ENCODE assay signal across 8 cellular contexts in the genomic region with DNA sequence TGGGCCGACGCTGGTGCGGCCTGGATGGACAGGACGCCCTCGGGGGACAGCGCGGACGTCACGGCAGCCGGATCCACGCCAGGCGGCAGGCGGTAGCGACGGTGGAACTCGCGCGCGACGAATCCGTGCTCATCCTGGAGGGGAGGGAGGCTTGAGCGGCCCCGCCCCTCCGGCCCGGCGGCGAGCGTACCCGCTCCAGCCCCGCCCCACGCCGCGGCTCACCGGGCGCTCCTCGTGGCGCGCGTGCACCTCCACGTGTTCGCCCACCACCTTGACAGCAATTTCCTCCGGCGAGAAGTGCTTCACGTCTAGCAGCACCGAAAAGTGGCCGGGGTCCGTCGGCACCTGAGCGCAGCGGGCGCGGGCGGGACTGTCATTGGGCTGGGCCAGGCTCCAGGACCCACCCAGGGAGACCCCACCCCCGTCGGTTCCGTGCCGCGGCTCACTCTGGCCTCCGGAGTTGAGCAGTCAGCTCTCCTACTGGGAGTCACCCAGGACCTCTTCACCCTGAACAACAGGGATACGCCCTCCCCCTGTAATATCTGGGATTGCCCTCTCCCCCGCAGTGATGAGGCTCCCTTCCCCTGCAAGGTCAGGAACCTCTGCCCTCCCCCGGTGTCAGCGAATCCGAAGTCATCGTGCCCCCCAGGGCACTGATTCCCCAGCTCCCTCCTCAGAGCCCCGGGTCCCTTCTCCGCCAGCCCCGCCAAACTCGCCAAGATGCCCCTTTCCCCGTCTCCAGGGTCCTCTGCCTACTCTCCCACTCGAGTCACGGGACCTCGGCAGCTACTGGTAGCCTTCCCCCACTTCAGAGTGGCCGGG. TPM values are rescaled to one million over a fixed set of nuclear protein-coding genes. Genes with fewer than 3 reads are reported as not detected.
DNase-seq lines count a peak whose midpoint lies in the region; ATAC-seq and TF ChIP-seq lines count a peak whose summit lies in the region.

No MANE protein-coding gene starts in this region.

- peak overlapping the region; percentile 51 to 81 for H3K4me3 ChIP-seq in gastroesophageal sphincter

- POLR2A ChIA-PET in HEK293T (lab: Yijun Ruan, JAX), result interaction anchor here (2.5 kb wide), 1 partner anchor 11 kb away, joined by 18 read pairs; a partner anchor contains a TSS

- peaks cover 0 to 51% of the 10 kb centered on the region in 2 donors for H3K36me3 ChIP-seq in gastroesophageal sphincter

- H3K4me1 Mint-ChIP-seq in activated T-cell treated with anti-CD3 and anti-CD28 coated beads, Interleukin-2, amount 50 U/mL, for 24 hours (ENCODE audit: low read depth), result peaks cover 36% of the 10 kb centered on the region

- intact Hi-C loops in posterior vena cava (cut with DNase I), result no loop called here

- peak overlapping the region; percentile 57 for H3K4me3 Mint-ChIP-seq in activated T-cell treated with anti-CD3 and anti-CD28 coated beads, Interleukin-2, amount 50 U/mL, for 24 hours

- TF ChIP-seq EP300 in gastroesophageal sphincter (IDR thresholded peaks at IDR 0.05), result no peak

- no peak for TF ChIP-seq CTCF in gastroesophageal sphincter (IDR thresholded peaks at IDR 0.05)

- H3K27ac Mint-ChIP-seq in activated T-cell treated with anti-CD3 and anti-CD28 coated beads, Interleukin-2, amount 50 U/mL, for 24 hours, result no peak overlapping the region

- H3K27me3 ChIP-seq in gastroesophageal sphincter, result no peaks in the 10 kb centered on the region

- peak; percentile 8 to 50 for TF ChIP-seq POLR2A in gastroesophageal sphincter (IDR thresholded peaks at IDR 0.05)

- peaks cover 8% of the 10 kb centered on the region for H3K27me3 Mint-ChIP-seq in activated T-cell treated with anti-CD3 and anti-CD28 coated beads, Interleukin-2, amount 50 U/mL, for 24 hours

- peak; percentile 32 for DNase-seq in ELR (ENCODE audit: low read depth)
- peak; percentile 75 for DNase-seq in activated T-cell treated with anti-CD3 and anti-CD28 coated beads, Interleukin-2, amount 50 U/mL, for 24 hours
- peak; percentile 98 for DNase-seq in posterior vena cava (ENCODE audit: low spot score)
- DNase-seq in HEK293T (ENCODE audit: extremely low spot score), result no peak

- H3K4me1 ChIP-seq in gastroesophageal sphincter, result peaks cover 0 to 68% (median 31%) of the 10 kb centered on the region in 3 donors

- peak overlapping the region; percentile 93 to 99 (median 96) for H3K27ac ChIP-seq in gastroesophageal sphincter

- ATAC-seq in gastroesophageal sphincter, result peak; percentile 68
- ATAC-seq in GM21825 (IDR thresholded peaks at IDR 0.05; ENCODE audit: unreplicated experiment), result no peak
- ATAC-seq in HG03439 (IDR thresholded peaks at IDR 0.05; ENCODE audit: unreplicated experiment), result no peak
- ATAC-seq in HG03045 (IDR thresholded peaks at IDR 0.05; ENCODE audit: unreplicated experiment), result no peak

- H3K9me3 Mint-ChIP-seq in activated T-cell treated with anti-CD3 and anti-CD28 coated beads, Interleukin-2, amount 50 U/mL, for 24 hours, result no peaks in the 10 kb centered on the region

- CTCF ChIA-PET in HEK293T (lab: Yijun Ruan, JAX), result no interaction called here

- WGBS in gastroesophageal sphincter (ENCODE audit: low coverage in 1 of 2), 2 donors, result 4 to 33% methylated on average over 5 to 7 of the region's 74 CpGs

- H3K36me3 Mint-ChIP-seq in activated T-cell treated with anti-CD3 and anti-CD28 coated beads, Interleukin-2, amount 50 U/mL, for 24 hours (ENCODE audit: low read depth), result peaks cover 55% of the 10 kb centered on the region

- no peaks in the 10 kb centered on the region for H3K9me3 ChIP-seq in gastroesophageal sphincter

TF ChIP-seq in HEK293T, 16 proteins besides CTCF, POLR2A, EP300 and RAD21:
- no peak for TF ChIP-seq BHLHE40 (IDR thresholded peaks at IDR 0.05; ENCODE audit: borderline replicate concordance)
TF ChIP-seq in HEK293T: peak in this region for 0.

RNA-seq across cellular contexts. Expression of a gene that starts 1.1 kb away (rescaled TPM):
- total RNA-seq in gastroesophageal sphincter (100 to 1,000 TPM in 2 of 4 donors, 10 to 100 TPM in 2; 44.9 to 119 (median 96.6) TPM), posterior vena cava (100 to 1,000 TPM; 290 to 412 TPM)

RNA-seq across cellular contexts. Expression of a gene that starts 2.2 kb away (rescaled TPM):
- total RNA-seq in gastroesophageal sphincter, result 10 to 100 TPM; 10.1 to 17.1 (median 13.4) TPM
- 10 to 100 TPM; 18.4 to 19.3 TPM for total RNA-seq in posterior vena cava

RNA-seq across cellular contexts. Expression of a gene that starts 7.4 kb away (rescaled TPM):
- total RNA-seq in gastroesophageal sphincter (10 to 100 TPM; 14.4 to 29.4 (median 18.7) TPM), posterior vena cava (1 to 10 TPM; 8.3 to 9.4 TPM)

RNA-seq across cellular contexts. Expression of a gene that starts 10.3 kb away (rescaled TPM):
- total RNA-seq in gastroesophageal sphincter (10 to 100 TPM; 20.4 to 35.7 (median 29.5) TPM), posterior vena cava (10 to 100 TPM; 33.6 to 37.3 TPM)

RNA-seq across cellular contexts. Expression of a gene that starts 10.5 kb away (rescaled TPM):
- total RNA-seq in gastroesophageal sphincter (10 to 100 TPM in 3 of 4 donors, 1 to 10 TPM in 1; 7.5 to 29.3 (median 23.7) TPM), posterior vena cava (10 to 100 TPM; 13.8 to 18.7 TPM)
